8 cellular contexts compared by ENCODE assay signal in genomic region chr4:80184791-80185756, GRCh38. TPM values are rescaled to one million over a fixed set of nuclear protein-coding genes. Genes with fewer than 3 reads are reported as not detected.
DNase-seq lines count a peak whose midpoint lies in the region; ATAC-seq and TF ChIP-seq lines count a peak whose summit lies in the region.

No MANE protein-coding gene starts in this region.

- H3K4me1 Mint-ChIP-seq in activated T-cell treated with anti-CD3 and anti-CD28 coated beads, Interleukin-2, amount 50 U/mL, for 4 hours (ENCODE audit: low read depth) = peaks cover 51% of the 10 kb centered on the region
- peaks cover 44% of the 10 kb centered on the region for H3K4me1 Mint-ChIP-seq in T-helper 2 cell treated with Interferon-gamma antibody and Interleukin-4, amounts not matched to agents 5 μg/mL and 100 μg/mL, for 36 hours (ENCODE audit: low read depth)

- intact Hi-C loops in sciatic nerve (cut with DNase I) = no loop called here

- H3K36me3 Mint-ChIP-seq in activated T-cell treated with anti-CD3 and anti-CD28 coated beads, Interleukin-2, amount 50 U/mL, for 4 hours (ENCODE audit: insufficient read depth) = no peaks in the 10 kb centered on the region
- H3K36me3 Mint-ChIP-seq in T-helper 2 cell treated with Interferon-gamma antibody and Interleukin-4, amounts not matched to agents 5 μg/mL and 100 μg/mL, for 36 hours (ENCODE audit: low read depth) = peaks cover 11% of the 10 kb centered on the region

- no peaks in the 10 kb centered on the region for H3K27me3 Mint-ChIP-seq in activated T-cell treated with anti-CD3 and anti-CD28 coated beads, Interleukin-2, amount 50 U/mL, for 4 hours (ENCODE audit: low read depth)
- peaks cover 37% of the 10 kb centered on the region for H3K27me3 Mint-ChIP-seq in T-helper 2 cell treated with Interferon-gamma antibody and Interleukin-4, amounts not matched to agents 5 μg/mL and 100 μg/mL, for 36 hours (ENCODE audit: low read depth)

- ATAC-seq in activated T-cell treated with anti-CD3 and anti-CD28 coated beads, Interleukin-2, amount 50 U/mL, for 4 hours = peak in 1 of 2 donors; percentile 2
- ATAC-seq in sciatic nerve = peak; percentile 33
- ATAC-seq in HG03521 (IDR thresholded peaks at IDR 0.05; ENCODE audit: unreplicated experiment) = no peak

- TF ChIP-seq POLR2A in erythroblast (IDR thresholded peaks at IDR 0.05; ENCODE audit: low read length) = no peak

- DNase-seq in activated T-cell treated with anti-CD3 and anti-CD28 coated beads, Interleukin-2, amount 50 U/mL, for 4 hours = no peak
- DNase-seq in activated T-cell treated with anti-CD3 and anti-CD28 coated beads, Interleukin-2, amount 50 U/mL, for 1 hour = no peak
- DNase-seq in T-helper 2 cell treated with Interferon-gamma antibody and Interleukin-4, amounts not matched to agents 5 μg/mL and 100 μg/mL, for 36 hours (ENCODE audit: low spot score) = no peak
- DNase-seq in globus pallidus (ENCODE audit: low spot score) (peak; percentile 37), sciatic nerve (ENCODE audit: low spot score) (no peak), erythroblast (lab: John Stamatoyannopoulos, UW) (no peak)
- DNase-seq in stimulated activated CD4-positive, alpha-beta T cell treated with anti-CD3 and anti-CD28 coated beads, Interleukin-4, amount 100 ng/mL, for 24 hours = no peak

- peaks cover 5% of the 10 kb centered on the region for H3K9me3 Mint-ChIP-seq in activated T-cell treated with anti-CD3 and anti-CD28 coated beads, Interleukin-2, amount 50 U/mL, for 4 hours
- H3K9me3 Mint-ChIP-seq in T-helper 2 cell treated with Interferon-gamma antibody and Interleukin-4, amounts not matched to agents 5 μg/mL and 100 μg/mL, for 36 hours = peaks cover 5% of the 10 kb centered on the region

- peak overlapping the region; percentile 95 for H3K27ac Mint-ChIP-seq in T-helper 2 cell treated with Interferon-gamma antibody and Interleukin-4, amounts not matched to agents 5 μg/mL and 100 μg/mL, for 36 hours

- peak overlapping the region; percentile 98 for H3K4me3 Mint-ChIP-seq in activated T-cell treated with anti-CD3 and anti-CD28 coated beads, Interleukin-2, amount 50 U/mL, for 4 hours
- peak overlapping the region; percentile 98 for H3K4me3 Mint-ChIP-seq in T-helper 2 cell treated with Interferon-gamma antibody and Interleukin-4, amounts not matched to agents 5 μg/mL and 100 μg/mL, for 36 hours

RNA-seq across cellular contexts. Expression of gene PRDM8, which starts 12.2 kb away (rescaled TPM):
- total RNA-seq in activated T-cell treated with anti-CD3 and anti-CD28 coated beads, Interleukin-2, amount 50 U/mL, for 4 hours = 1 to 10 TPM; 2.9 to 5.1 (median 3.7) TPM
- total RNA-seq in sciatic nerve = 8.0 TPM
